In genomic region chr5:85479849-85480248, GRCh38 we compare ENCODE assay signal across 31 cellular contexts.
"Had no signal": no experiment of that assay in that cellular context is flagged by ENCODE, and none has a peak within 500 bp of the region (broad histone marks: within the 10 kb centered on the region; RNA-seq: fewer than 3 reads in every experiment).

No MANE protein-coding gene starts in this region.

- H3K36me3 ChIP-seq: heart right ventricle, left lung, lower lobe of right lung, pancreas, prostate gland, stomach, thyroid gland, transverse colon, upper lobe of right lung had no signal

- H3K27me3 ChIP-seq: heart right ventricle, hepatocyte, left lung, pancreas, stomach, testis, thyroid gland, transverse colon, upper lobe of right lung had no signal

- H3K27ac Mint-ChIP-seq: naive thymus-derived CD8-positive, alpha-beta T cell; nephron had no signal

- H3K27ac ChIP-seq: heart right ventricle, hepatocyte, left lung, lower lobe of right lung, pancreas, prostate gland, skin epidermis, stomach, testis, thyroid gland, transverse colon, upper lobe of right lung had no signal

- H3K9me3 Mint-ChIP-seq: stimulated activated naive B cell treated with anti-CD40 and anti-IgM and Interleukin-4, amounts not matched to agents 10 μg/mL and 1 μg/mL and 100 μg/mL, for 72 hours had no signal

- H3K4me1 ChIP-seq: heart right ventricle, left lung, lower lobe of right lung, pancreas, prostate gland, stomach, testis, thyroid gland, transverse colon, upper lobe of right lung had no signal

- H3K4me1 Mint-ChIP-seq: naive thymus-derived CD8-positive, alpha-beta T cell; nephron; neural crest cell; stimulated activated naive B cell treated with anti-CD40 and anti-IgM and Interleukin-4, amounts not matched to agents 10 μg/mL and 1 μg/mL and 100 μg/mL, for 72 hours had no signal

- H2AFZ ChIP-seq: hepatocyte had no signal

- H3K4me2 ChIP-seq: hepatocyte had no signal

- FAIRE-seq: keratinocyte, pancreas, urothelium cell line had no signal

- H3K36me3 Mint-ChIP-seq: naive thymus-derived CD8-positive, alpha-beta T cell; stimulated activated naive B cell treated with anti-CD40 and anti-IgM and Interleukin-4, amounts not matched to agents 10 μg/mL and 1 μg/mL and 100 μg/mL, for 72 hours had no signal

- DNase-seq: heart right ventricle; kidney glomerular epithelial cell; left cardiac atrium; lower lobe of right lung; mammary epithelial cell; mesenchymal stem cell; naive thymus-derived CD8-positive, alpha-beta T cell; nucleus accumbens; retina; right cardiac atrium; stimulated activated CD4-positive, alpha-beta T cell treated with anti-CD3 and anti-CD28 coated beads, Interleukin-12 subunit alpha, Interleukin-12 subunit beta, amount 100 ng/mL, for 4 hours; stimulated activated CD4-positive, alpha-beta T cell treated with anti-CD3 and anti-CD28 coated beads, Interleukin-15, amount 100 ng/mL, for 24 hours; stimulated activated CD4-positive, alpha-beta T cell treated with anti-CD3 and anti-CD28 coated beads, Interleukin-2, amount 100 ng/mL, for 24 hours; stimulated activated CD4-positive, alpha-beta T cell treated with anti-CD3 and anti-CD28 coated beads, Interleukin-4, amount 100 ng/mL, for 1 hour; stimulated activated naive B cell treated with anti-CD40 and anti-IgM and Interleukin-4, amounts not matched to agents 10 μg/mL and 1 μg/mL and 100 μg/mL, for 72 hours; stimulated activated naive CD8-positive, alpha-beta T cell treated with anti-CD3 and anti-CD28 coated beads, Interleukin-15, Interleukin-2, amounts not matched to agents 100 U/mL and 50 U/mL, for 24 hours; stomach; testis; thyroid gland; transverse colon; upper lobe of right lung had no signal

- H3K79me2 ChIP-seq: hepatocyte had no signal

- H3K27me3 Mint-ChIP-seq: naive thymus-derived CD8-positive, alpha-beta T cell; stimulated activated naive B cell treated with anti-CD40 and anti-IgM and Interleukin-4, amounts not matched to agents 10 μg/mL and 1 μg/mL and 100 μg/mL, for 72 hours had no signal

- ATAC-seq: heart right ventricle; left cardiac atrium; left lung; lower lobe of right lung; naive thymus-derived CD8-positive, alpha-beta T cell; pancreas; right cardiac atrium; sciatic nerve; stimulated activated naive B cell treated with anti-CD40 and anti-IgM and Interleukin-4, amounts not matched to agents 10 μg/mL and 1 μg/mL and 100 μg/mL, for 72 hours; stimulated activated naive CD8-positive, alpha-beta T cell treated with anti-CD3 and anti-CD28 coated beads, Interleukin-15, Interleukin-2, amounts not matched to agents 100 U/mL and 50 U/mL, for 24 hours; upper lobe of right lung had no signal

- H3K4me3 ChIP-seq: heart right ventricle, hepatocyte, left lung, lower lobe of right lung, pancreas, prostate gland, skin epidermis, stomach, testis, thyroid gland, transverse colon, upper lobe of right lung had no signal

- H3K9me3 ChIP-seq: pancreas, prostate gland, testis, thyroid gland, upper lobe of right lung had no signal

- H3K4me3 Mint-ChIP-seq: naive thymus-derived CD8-positive, alpha-beta T cell; nephron; neural crest cell; stimulated activated naive B cell treated with anti-CD40 and anti-IgM and Interleukin-4, amounts not matched to agents 10 μg/mL and 1 μg/mL and 100 μg/mL, for 72 hours had no signal
